Comparison of ENCODE assay signal across 17 cellular contexts in the genomic region with DNA sequence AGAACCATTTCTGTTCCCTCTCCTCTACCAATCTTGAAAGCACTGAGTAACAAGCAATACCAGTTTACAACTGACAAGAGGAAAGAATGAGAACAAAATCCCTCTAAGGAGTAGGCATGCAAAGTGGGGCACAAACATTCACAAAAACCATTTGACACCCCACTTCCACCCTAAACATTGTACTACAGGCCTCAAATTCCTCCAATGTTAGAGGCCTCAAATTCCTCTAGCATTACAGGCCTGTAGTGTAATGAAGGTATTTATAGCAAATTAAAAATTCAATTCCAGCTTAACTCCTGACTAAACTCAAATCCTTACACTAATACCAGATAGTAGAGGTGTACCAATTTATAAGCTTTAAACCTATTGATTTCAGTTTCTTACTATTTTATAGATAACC.
DNase-seq lines count a peak whose midpoint lies in the region; ATAC-seq and TF ChIP-seq lines count a peak whose summit lies in the region.
"Had no signal": no experiment of that assay in that cellular context is flagged by ENCODE, and none has a peak within 500 bp of the region (broad histone marks: within the 10 kb centered on the region; RNA-seq: fewer than 3 reads in every experiment).

No MANE protein-coding gene starts in this region.

- BruUV-seq in IMR-90 (replicated peaks; lab: Mats Ljungman, UMichigan) (no TSS peak), Caco-2 (replicated peaks; lab: Mats Ljungman, UMichigan) (no TSS peak)

- peaks cover 4% of the 10 kb centered on the region for H3K9me3 ChIP-seq in IMR-90 (ENCODE audit: control insufficient read depth, insufficient read depth, low read length)
- H3K9me3 ChIP-seq in neutrophil, result peaks cover 4% of the 10 kb centered on the region
- peaks cover 12% of the 10 kb centered on the region for H3K9me3 ChIP-seq in Caco-2
- peaks cover 0 to 18% (median 0%) of the 10 kb centered on the region in 4 donors for H3K9me3 ChIP-seq in tibial nerve
- H3K9me3 ChIP-seq: BE2C had no signal

- DNase-seq in EH (ENCODE audit: low read depth), result peak; percentile 34
- DNase-seq in IMR-90, result peak; percentile 7
- no peak for DNase-seq in chondrocyte (ENCODE audit: low spot score)
- no peak for DNase-seq in Caco-2
- no peak for DNase-seq in tibial nerve (ENCODE audit: low spot score in 2 of 2)
- DNase-seq: BE2C; CD4-positive, alpha-beta T cell; DMS79; Karpas-422; NCI-H1105 treated with DMSO at 0.1 percent for 48 hours; NCI-H1930; NCI-H2171; NCI-H446 treated with DMSO at 0.1 percent for 48 hours; NK-92 treated with Interleukin-12 subunit alpha and Interleukin-12 subunit beta, amount 100 ng/mL, for 24 hours had no signal

- peak overlapping the region; percentile 14 for H2BK5ac ChIP-seq in IMR-90 (ENCODE audit: low read depth, low read length, poor library complexity, severe bottlenecking)

- H3K27me3 Mint-ChIP-seq in chondrocyte (ENCODE audit: low read depth), result no peaks in the 10 kb centered on the region
- no peaks in the 10 kb centered on the region for H3K27me3 Mint-ChIP-seq in Caco-2 (ENCODE audit: insufficient read depth, unreplicated experiment)
- H3K27me3 Mint-ChIP-seq: CD4-positive, alpha-beta T cell had no signal

- H3K56ac ChIP-seq in IMR-90 (ENCODE audit: extremely low read depth, insufficient read depth, low read length), result no peak overlapping the region

- no peak overlapping the region for H4K5ac ChIP-seq in IMR-90 (ENCODE audit: low read depth, low read length)

- no peak overlapping the region for H2AK5ac ChIP-seq in IMR-90 (ENCODE audit: low read depth, low read length)

- H2AK9ac ChIP-seq in IMR-90 (replicated peaks; ENCODE audit: low read depth, low read length, poor library complexity), result no peak overlapping the region

- ATAC-seq in IMR-90 (ENCODE audit: low read depth) (peak; percentile 80), HG03175 (IDR thresholded peaks at IDR 0.05; ENCODE audit: unreplicated experiment) (no peak)

- intact Hi-C loops in IMR-90 (cut with micrococcal nuclease) (no loop called here), Caco-2 (cut with micrococcal nuclease; ENCODE audit: unreplicated experiment) (no loop called here)

- H3K4me3 ChIP-seq in IMR-90 (ENCODE audit: insufficient read depth, low read depth, low read length) (no peak overlapping the region), neutrophil (ENCODE audit: low read depth in 1 of 2, low read length in 1 of 2) (no peak overlapping the region), Caco-2 (ENCODE audit: low read depth, low read length) (no peak overlapping the region), tibial nerve (no peak overlapping the region)

- H4K8ac ChIP-seq in IMR-90 (ENCODE audit: low read depth in 2 of 2, low read length in 2 of 2), result no peak overlapping the region

- no peak overlapping the region for H3K14ac ChIP-seq in IMR-90 (replicated peaks; ENCODE audit: low read depth, low read length)

- peak overlapping the region; percentile 5; the same call in 1 of the 2 replicates for H3K18ac ChIP-seq in IMR-90 (ENCODE audit: low read depth, low read length)

- no peak overlapping the region for H3K23ac ChIP-seq in IMR-90 (ENCODE audit: low read depth, low read length)

- H3K79me1 ChIP-seq in IMR-90 (ENCODE audit: low read depth in 1 of 2, low read length in 2 of 2), result peaks cover 18 to 37% of the 10 kb centered on the region in 2 experiments; a peak in 3 of 4 replicates

- no peak for TF ChIP-seq CTCF in IMR-90 (conservative IDR thresholded peaks at IDR 0.05; ENCODE audit: low read depth, low read length)
- no peak for TF ChIP-seq CTCF in chondrocyte (IDR thresholded peaks at IDR 0.05)
- TF ChIP-seq CTCF in neutrophil (IDR thresholded peaks at IDR 0.05), result no peak
- TF ChIP-seq CTCF in Caco-2 (IDR thresholded peaks at IDR 0.05; ENCODE audit: insufficient read depth in 1 of 2, low read depth in 1 of 2, low read length in 1 of 2, severe bottlenecking in 1 of 2, unreplicated experiment in 1 of 2), result no peak
- TF ChIP-seq CTCF in tibial nerve (IDR thresholded peaks at IDR 0.05), result no peak

- peaks cover 6% of the 10 kb centered on the region; the same call in 1 of the 2 replicates for H3K9me1 ChIP-seq in IMR-90 (ENCODE audit: insufficient read depth, low read length)

- TF ChIP-seq POLR2A in IMR-90 (IDR thresholded peaks at IDR 0.05; ENCODE audit: low read depth, low read length), result no peak
- no peak for TF ChIP-seq POLR2A in tibial nerve (IDR thresholded peaks at IDR 0.05)

- H3K4me1 Mint-ChIP-seq in chondrocyte (ENCODE audit: low read depth), result peaks cover 4% of the 10 kb centered on the region
- H3K4me1 Mint-ChIP-seq in Caco-2 (ENCODE audit: low read depth, unreplicated experiment), result no peaks in the 10 kb centered on the region

- TF ChIP-seq RAD21 in IMR-90 (IDR thresholded peaks at IDR 0.05; ENCODE audit: low read length), result no peak

- H2AFZ ChIP-seq in IMR-90 (replicated peaks; ENCODE audit: low read length, poor library complexity), result no peak overlapping the region

- POLR2A ChIA-PET in IMR-90 (lab: Charles Lee; ENCODE audit: unreplicated experiment) (no interaction called here), Caco-2 (lab: Charles Lee) (no interaction called here)

- H3K36me3 ChIP-seq in IMR-90 (ENCODE audit: control insufficient read depth, insufficient read depth, low read length) (peaks cover 33% of the 10 kb centered on the region), neutrophil (peaks cover 41% of the 10 kb centered on the region), Caco-2 (ENCODE audit: control insufficient read depth, insufficient read depth, low read length) (peaks cover 1% of the 10 kb centered on the region), tibial nerve (peaks cover 0 to 84% (median 0%) of the 10 kb centered on the region in 3 donors)

- H3K9me3 Mint-ChIP-seq in chondrocyte (ENCODE audit: low read depth) (peaks cover 16% of the 10 kb centered on the region), Caco-2 (ENCODE audit: unreplicated experiment) (peaks cover 19% of the 10 kb centered on the region)
- H3K9me3 Mint-ChIP-seq: CD4-positive, alpha-beta T cell had no signal

- no peak overlapping the region for H4K91ac ChIP-seq in IMR-90 (ENCODE audit: insufficient read depth, low read depth, low read length)

- CTCF ChIA-PET in IMR-90 (lab: Yijun Ruan, JAX), result no interaction called here
- CTCF ChIA-PET in Caco-2 (lab: Charles Lee), result no interaction called here

- H3K4me1 ChIP-seq in IMR-90 (ENCODE audit: control insufficient read depth, insufficient read depth, low read length), result peaks cover 8% of the 10 kb centered on the region
- H3K4me1 ChIP-seq in neutrophil (ENCODE audit: control insufficient read depth in 1 of 2, insufficient read depth in 1 of 2, low read depth in 1 of 2, low read length in 1 of 2), result no peaks in the 10 kb centered on the region
- no peaks in the 10 kb centered on the region for H3K4me1 ChIP-seq in Caco-2
- no peaks in the 10 kb centered on the region for H3K4me1 ChIP-seq in tibial nerve
- H3K4me1 ChIP-seq: BE2C had no signal

- H2BK15ac ChIP-seq in IMR-90 (ENCODE audit: low read depth, low read length), result no peak overlapping the region

- no peak overlapping the region for H3K4ac ChIP-seq in IMR-90 (ENCODE audit: low read depth, low read length)

- in situ Hi-C loops in IMR-90 (cut with MboI; ENCODE audit: low sequenced_read_pairs), result no loop called here

- H3K27ac Mint-ChIP-seq in chondrocyte (ENCODE audit: unreplicated experiment) (peak overlapping the region; percentile 63), Caco-2 (ENCODE audit: unreplicated experiment) (no peak overlapping the region)
- H3K27ac Mint-ChIP-seq: CD4-positive, alpha-beta T cell had no signal

- H3K4me2 ChIP-seq in IMR-90 (ENCODE audit: low read depth, low read length), result no peak overlapping the region

- H3K27ac ChIP-seq in IMR-90 (ENCODE audit: insufficient read depth, low read length) (peak overlapping the region; percentile 1; the same call in 1 of the 2 replicates), neutrophil (peak overlapping the region; percentile 36), tibial nerve (no peak overlapping the region)
- H3K27ac ChIP-seq: RWPE1 had no signal

- H3K27me3 ChIP-seq in IMR-90 (ENCODE audit: control insufficient read depth, insufficient read depth, low read length) (no peaks in the 10 kb centered on the region), neutrophil (no peaks in the 10 kb centered on the region), Caco-2 (replicated peaks; ENCODE audit: control insufficient read depth, insufficient read depth, low read length) (no peaks in the 10 kb centered on the region), tibial nerve (no peaks in the 10 kb centered on the region)
- H3K27me3 ChIP-seq: BE2C had no signal

- no peak overlapping the region for H2BK20ac ChIP-seq in IMR-90 (ENCODE audit: low read depth, low read length)

- dilution Hi-C loops in IMR-90 (cut with HindIII; ENCODE audit: low sequenced_read_pairs, unreplicated experiment), result no loop called here

- H3K36me3 Mint-ChIP-seq in chondrocyte (ENCODE audit: low read depth), result peaks cover 42% of the 10 kb centered on the region
- peaks cover 38% of the 10 kb centered on the region for H3K36me3 Mint-ChIP-seq in Caco-2 (ENCODE audit: insufficient read depth, unreplicated experiment)

- no peak overlapping the region for H2BK120ac ChIP-seq in IMR-90 (ENCODE audit: low read depth, low read length)

- no peak for TF ChIP-seq EP300 in tibial nerve (IDR thresholded peaks at IDR 0.05)

- peaks cover 10% of the 10 kb centered on the region; the same call in 1 of the 2 replicates for H4K20me1 ChIP-seq in IMR-90 (ENCODE audit: insufficient read depth, low read length)

- H3K4me3 Mint-ChIP-seq in chondrocyte (ENCODE audit: unreplicated experiment), result no peak overlapping the region
- no peak overlapping the region for H3K4me3 Mint-ChIP-seq in Caco-2 (ENCODE audit: unreplicated experiment)
- H3K4me3 Mint-ChIP-seq: CD4-positive, alpha-beta T cell had no signal

- no peak overlapping the region for H3K9ac ChIP-seq in IMR-90 (ENCODE audit: low read depth, low read length)

TF ChIP-seq in IMR-90, 13 proteins besides CTCF, POLR2A, EP300 and RAD21 (continues in another document):
- TF ChIP-seq SMC3 (IDR thresholded peaks at IDR 0.05; ENCODE audit: low read depth, low read length) (no peak), FOS (IDR thresholded peaks at IDR 0.05; ENCODE audit: low read depth, low read length) (no peak), CHD1 (IDR thresholded peaks at IDR 0.05; ENCODE audit: low read depth, low read length) (no peak), RFX5 (IDR thresholded peaks at IDR 0.05; ENCODE audit: low read depth, low read length) (no peak), NFE2L2 (IDR thresholded peaks at IDR 0.05; ENCODE audit: low read depth, low read length) (no peak), BHLHE40 (IDR thresholded peaks at IDR 0.05; ENCODE audit: low read depth, low read length) (no peak), MAFK (IDR thresholded peaks at IDR 0.05; ENCODE audit: low read depth, low read length) (no peak)
- TF ChIP-seq, protein P1, sequence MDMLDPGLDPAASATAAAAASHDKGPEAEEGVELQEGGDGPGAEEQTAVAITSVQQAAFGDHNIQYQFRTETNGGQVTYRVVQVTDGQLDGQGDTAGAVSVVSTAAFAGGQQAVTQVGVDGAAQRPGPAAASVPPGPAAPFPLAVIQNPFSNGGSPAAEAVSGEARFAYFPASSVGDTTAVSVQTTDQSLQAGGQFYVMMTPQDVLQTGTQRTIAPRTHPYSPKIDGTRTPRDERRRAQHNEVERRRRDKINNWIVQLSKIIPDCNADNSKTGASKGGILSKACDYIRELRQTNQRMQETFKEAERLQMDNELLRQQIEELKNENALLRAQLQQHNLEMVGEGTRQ (IDR thresholded peaks at IDR 0.05; ENCODE audit: low read depth, low read length), result no peak

Comparison
In these comparisons a context has a peak if more than half of its experiments do, and no peak if none do; other contexts are left out.
1. DNase-seq: peak in EH (single experiment) and IMR-90 (single experiment); none in chondrocyte (single experiment), Caco-2 (0 of 2) and tibial nerve (0 of 2).
2. H3K27ac ChIP-seq: peak in IMR-90 (single experiment) and neutrophil (single experiment); none in tibial nerve (0 of 4).